In genomic region chr4:182564966-182565365, GRCh38 we compare ENCODE assay signal across 20 cellular contexts.
"Had no signal": no experiment of that assay in that cellular context is flagged by ENCODE, and none has a peak within 500 bp of the region (broad histone marks: within the 10 kb centered on the region; RNA-seq: fewer than 3 reads in every experiment).

No MANE protein-coding gene starts in this region.

- H3K27me3 ChIP-seq: MG63, SJSA1 had no signal

- H3K36me3 ChIP-seq: MG63 had no signal

- H3K27ac ChIP-seq: HL-60, SJSA1, SK-N-MC had no signal

- H3K9me3 ChIP-seq: MG63, SJSA1 had no signal

- H3K4me3 ChIP-seq: MG63, SJSA1, SK-N-MC had no signal

- DNase-seq: Karpas-422, KG1, MG63, NCI-H1092, NCI-H1105 treated with DMSO at 0.1 percent for 48 hours, NCI-H1417 treated with DMSO at 0.1 percent for 48 hours, NCI-H187, NCI-H2029, NCI-H345, NCI-H446 treated with DMSO at 0.1 percent for 48 hours, NCI-H510A treated with DMSO at 0.1 percent for 48 hours, NCI-H526, NCI-H748 treated with DMSO at 0.1 percent for 48 hours, Right ventricle myocardium superior, RPMI8226, SIG-M5 had no signal

- FAIRE-seq: RCC 7860 had no signal
